1 cellular context compared by ENCODE assay signal in genomic region chr20:41534170-41534569, GRCh38.
TF ChIP-seq lines count a peak whose summit lies in the region.

No MANE protein-coding gene starts in this region.

TF ChIP-seq in SK-N-SH treated with all-trans-retinoic acid at 6 μM for 48 hours, 23 proteins besides CTCF, POLR2A, EP300 and RAD21 (continued from another document):
- no peak for TF ChIP-seq PATZ1 (CRISPR knock-in tag; IDR thresholded peaks at IDR 0.05; ENCODE audit: borderline replicate concordance)
- no peak for TF ChIP-seq CSDC2 (CRISPR knock-in tag; IDR thresholded peaks at IDR 0.05)
- no peak for TF ChIP-seq PPARA (CRISPR knock-in tag; IDR thresholded peaks at IDR 0.05; ENCODE audit: borderline replicate concordance)
